In the genomic region with DNA sequence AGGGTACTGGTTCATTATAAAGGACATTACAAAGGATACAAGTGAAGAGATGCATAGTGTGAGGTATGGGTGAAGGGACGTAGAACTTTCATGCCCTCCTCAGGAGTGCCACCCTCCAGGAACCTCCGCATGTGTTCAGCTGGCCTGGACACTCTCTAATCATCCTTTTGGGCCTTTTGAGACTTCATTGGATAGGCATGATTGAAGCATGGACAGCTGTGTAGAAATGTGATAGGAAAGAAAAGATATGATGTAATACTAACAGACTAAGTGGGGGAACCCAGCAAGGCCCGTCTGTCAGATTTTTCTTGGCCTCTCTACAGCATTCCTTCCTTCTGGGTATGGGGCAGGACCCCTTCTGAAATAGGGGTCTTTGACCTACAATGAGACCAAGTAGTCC, we compare ENCODE assay signal across 29 cellular contexts.
"Had no signal": no experiment of that assay in that cellular context is flagged by ENCODE, and none has a peak within 500 bp of the region (broad histone marks: within the 10 kb centered on the region; RNA-seq: fewer than 3 reads in every experiment).

No MANE protein-coding gene starts in this region.

- H3K4me3 Mint-ChIP-seq: dendritic cell treated with granulocyte-macrophage colony-stimulating factor and Interleukin-4, amounts not matched to agents 40 ng/mL and 50 ng/mL, for 4 days; mesothelial cell of epicardium; naive thymus-derived CD4-positive, alpha-beta T cell; stimulated activated memory B cell treated with anti-CD40 and anti-IgM and Interleukin-4, amounts not matched to agents 10 μg/mL and 1 μg/mL and 100 μg/mL, for 72 hours; type B pancreatic cell had no signal

- DNase-seq: colonic mucosa; effector CD8-positive, alpha-beta T cell; foreskin keratinocyte; heart left ventricle; kidney; left cardiac atrium; left lung; mesenchymal stem cell; mucosa of descending colon; naive thymus-derived CD4-positive, alpha-beta T cell; right cardiac atrium; sigmoid colon; spleen; stimulated activated CD4-positive, alpha-beta T cell treated with anti-CD3 and anti-CD28 coated beads, Interleukin-4, amount 100 ng/mL, for 4 hours; stimulated activated naive CD8-positive, alpha-beta T cell treated with anti-CD3 and anti-CD28 coated beads, Interleukin-15, Interleukin-2, amounts not matched to agents 100 U/mL and 50 U/mL, for 24 hours; substantia nigra; testis; tibial artery had no signal

- H3K27ac Mint-ChIP-seq: dendritic cell treated with granulocyte-macrophage colony-stimulating factor and Interleukin-4, amounts not matched to agents 40 ng/mL and 50 ng/mL, for 4 days; stimulated activated memory B cell treated with anti-CD40 and anti-IgM and Interleukin-4, amounts not matched to agents 10 μg/mL and 1 μg/mL and 100 μg/mL, for 72 hours; type B pancreatic cell had no signal

- H3K9me3 ChIP-seq: colonic mucosa, esophagus muscularis mucosa, gastroesophageal sphincter, left lung, mucosa of descending colon, neutrophil, prostate gland, sigmoid colon, testis, tibial artery had no signal

- ATAC-seq: foreskin keratinocyte; gastroesophageal sphincter; heart left ventricle; left cardiac atrium; left lung; mucosa of descending colon; naive thymus-derived CD4-positive, alpha-beta T cell; right cardiac atrium; stimulated activated memory B cell treated with anti-CD40 and anti-IgM and Interleukin-4, amounts not matched to agents 10 μg/mL and 1 μg/mL and 100 μg/mL, for 72 hours; stimulated activated naive CD8-positive, alpha-beta T cell treated with anti-CD3 and anti-CD28 coated beads, Interleukin-15, Interleukin-2, amounts not matched to agents 100 U/mL and 50 U/mL, for 24 hours had no signal

- H3K27me3 ChIP-seq: colonic mucosa, esophagus muscularis mucosa, foreskin keratinocyte, gastroesophageal sphincter, heart left ventricle, hepatocyte, left lung, neutrophil, sigmoid colon, spleen, testis, tibial artery had no signal

- H3K9me3 Mint-ChIP-seq: type B pancreatic cell had no signal

- H3K27ac ChIP-seq: colonic mucosa, esophagus muscularis mucosa, foreskin keratinocyte, gastroesophageal sphincter, heart left ventricle, hepatocyte, left lung, neutrophil, parathyroid adenoma, prostate gland, skin epidermis, spleen, testis, tibial artery had no signal

- H3K4me3 ChIP-seq: colonic mucosa, esophagus muscularis mucosa, gastroesophageal sphincter, heart left ventricle, hepatocyte, left lung, mucosa of descending colon, prostate gland, sigmoid colon, skin epidermis, spleen, testis, tibial artery had no signal

- H3K36me3 ChIP-seq: colonic mucosa, prostate gland had no signal

- H3K4me1 ChIP-seq: colonic mucosa, foreskin keratinocyte, left lung, prostate gland, spleen had no signal

- H3K27me3 Mint-ChIP-seq: dendritic cell treated with granulocyte-macrophage colony-stimulating factor and Interleukin-4, amounts not matched to agents 40 ng/mL and 50 ng/mL, for 4 days; naive thymus-derived CD4-positive, alpha-beta T cell; stimulated activated memory B cell treated with anti-CD40 and anti-IgM and Interleukin-4, amounts not matched to agents 10 μg/mL and 1 μg/mL and 100 μg/mL, for 72 hours; type B pancreatic cell had no signal
